Comparison of ENCODE assay signal across 1 cellular context in genomic region chr6:43916091-43916923, GRCh38.
TF ChIP-seq lines count a peak whose summit lies in the region.

No MANE protein-coding gene starts in this region.

TF ChIP-seq in K562, 482 proteins besides CTCF, POLR2A, EP300 and RAD21 (continued from another document and continues in another):
- TF ChIP-seq MXD1 (CRISPR knock-in tag; IDR thresholded peaks at IDR 0.05; ENCODE audit: borderline replicate concordance, poor library complexity, severe bottlenecking) (no peak), ZNF79 (CRISPR knock-in tag; IDR thresholded peaks at IDR 0.05; ENCODE audit: low read depth) (peak; percentile 33; the same call in 1 of the 2 replicates), ARHGAP35 (IDR thresholded peaks at IDR 0.05; ENCODE audit: partially characterized antibody) (no peak), ZBTB12 (CRISPR knock-in tag; IDR thresholded peaks at IDR 0.05) (peak; percentile 34; the same call in 1 of the 2 replicates), PRDM10 (IDR thresholded peaks at IDR 0.05; ENCODE audit: partially characterized antibody) (peak; percentile 93), NR4A1 (CRISPR knock-in tag; IDR thresholded peaks at IDR 0.05) (no peak), NR4A1 (tag; IDR thresholded peaks at IDR 0.05) (peak; percentile 89), E2F6 (IDR thresholded peaks at IDR 0.05; ENCODE audit: borderline replicate concordance in 1 of 2, extremely low read depth in 1 of 2, insufficient read depth in 1 of 2, insufficient read length in 1 of 2, low read depth in 1 of 2, low read length in 1 of 2, poor library complexity in 1 of 2, severe bottlenecking in 1 of 2) (no peak), ELK3 (CRISPR knock-in tag; IDR thresholded peaks at IDR 0.05) (0 out of 2 replicates have a peak, but pooled peaks have one; percentile 7), RBM25 (IDR thresholded peaks at IDR 0.05; ENCODE audit: low read depth, low read length, severe bottlenecking) (no peak), BCL6 (CRISPR knock-in tag; IDR thresholded peaks at IDR 0.05) (0 out of 2 replicates have a peak, but pooled peaks have one; percentile 23), JUND (IDR thresholded peaks at IDR 0.05; ENCODE audit: borderline replicate concordance, low read depth, low read length) (peak; percentile 35; the same call in 1 of the 2 replicates), JUND (tag; IDR thresholded peaks at IDR 0.05; ENCODE audit: borderline replicate concordance, low read depth, low read length) (peak; percentile 53; the same call in 2 of the 3 replicates), USF1 (CRISPR knock-in tag; IDR thresholded peaks at IDR 0.05) (0 out of 2 replicates have a peak, but pooled peaks have one; percentile 10), SMARCE1 (IDR thresholded peaks at IDR 0.05) (peak; percentile 54; the same call in 1 of the 2 replicates), PHTF2 (CRISPR knock-in tag; IDR thresholded peaks at IDR 0.05) (0 out of 2 replicates have a peak, but pooled peaks have one; percentile 69), DPF2 (IDR thresholded peaks at IDR 0.05) (peak; percentile 84), HDAC6 (IDR thresholded peaks at IDR 0.05; ENCODE audit: low read depth, low read length) (no peak), ATF3 (IDR thresholded peaks at IDR 0.05) (no peak), ATF3 (CRISPR knock-in tag; conservative IDR thresholded peaks at IDR 0.05) (no peak), UBTF (IDR thresholded peaks at IDR 0.05; ENCODE audit: borderline replicate concordance in 1 of 2, low read depth in 2 of 2, low read length in 2 of 2) (0 out of 4 replicates have a peak, but pooled peaks of 1 of the 2 experiments have one; percentile 11), PKNOX1 (IDR thresholded peaks at IDR 0.05) (no peak), ZNF124 (CRISPR knock-in tag; IDR thresholded peaks at IDR 0.05) (no peak), CC2D1A (IDR thresholded peaks at IDR 0.05) (no peak), HOMEZ (CRISPR knock-in tag; IDR thresholded peaks at IDR 0.05) (no peak), ZNF280B (CRISPR knock-in tag; IDR thresholded peaks at IDR 0.05) (no peak), ZNF134 (CRISPR knock-in tag; conservative IDR thresholded peaks at IDR 0.05) (peak; percentile 55; the same call in 1 of the 2 replicates), SRSF3 (IDR thresholded peaks at IDR 0.05; ENCODE audit: insufficient read depth, low read length) (no peak), SPI1 (IDR thresholded peaks at IDR 0.05; ENCODE audit: borderline replicate concordance, low read depth, low read length) (peak; percentile 57; the same call in 1 of the 2 replicates), DACH1 (IDR thresholded peaks at IDR 0.05; ENCODE audit: partially characterized antibody) (no peak), SMARCA4 (IDR thresholded peaks at IDR 0.05) (peak; percentile 75), BHLHE40 (IDR thresholded peaks at IDR 0.05; ENCODE audit: low read length) (0 out of 2 replicates have a peak, but pooled peaks have one; percentile 13), ZBTB11 (CRISPR knock-in tag; IDR thresholded peaks at IDR 0.05) (peak in 1 of 3 experiments; percentile 27; a peak in 1 of 6 replicates), MEF2D (tag; conservative IDR thresholded peaks at IDR 0.05; ENCODE audit: low read depth) (peak; percentile 53; the same call in 1 of the 2 replicates), FOS (IDR thresholded peaks at IDR 0.05; ENCODE audit: extremely low read depth, insufficient read length) (no peak)
